Comparison of ENCODE assay signal across 1 cellular context in the genomic region with DNA sequence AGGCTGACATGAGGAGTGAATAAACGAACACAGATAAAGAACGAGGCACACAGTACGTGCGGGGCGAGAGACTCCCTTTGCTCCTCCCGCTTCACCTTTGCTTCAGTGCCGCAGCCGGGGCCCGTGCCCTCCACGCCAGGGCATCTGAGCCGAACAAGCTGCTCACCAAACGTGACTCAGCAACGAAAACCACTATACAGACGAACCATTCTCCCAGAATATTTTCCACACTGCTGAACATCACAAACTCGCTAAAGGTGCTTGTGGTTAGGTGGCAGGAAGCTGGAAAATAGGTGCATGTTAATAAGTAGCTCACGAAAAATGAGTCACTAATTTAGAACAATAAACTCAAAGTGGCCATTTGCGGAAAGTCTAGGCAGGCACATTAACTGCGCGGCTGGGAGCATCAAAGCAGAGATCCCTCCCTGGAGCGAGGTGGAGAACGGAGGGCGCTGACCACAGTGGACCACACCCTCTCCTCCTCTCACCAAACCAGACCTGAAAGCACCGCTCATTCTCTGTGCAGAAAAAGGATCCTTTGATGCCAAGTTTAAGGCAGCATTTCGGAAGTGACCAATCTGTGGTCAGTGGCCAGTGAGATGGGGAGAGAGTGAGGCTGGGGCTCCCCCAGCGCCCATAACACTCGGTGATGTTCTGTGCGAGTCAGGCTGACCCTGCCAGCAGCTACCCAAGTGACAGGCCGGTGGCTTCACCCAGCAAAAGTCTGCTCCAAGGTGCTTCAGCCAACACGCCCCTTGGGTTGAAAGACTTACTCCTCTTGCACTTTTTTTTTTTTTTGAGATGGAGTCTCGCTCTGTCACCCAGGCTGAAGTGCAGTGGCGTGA.
TF ChIP-seq lines count a peak whose summit lies in the region.

No MANE protein-coding gene starts in this region.

TF ChIP-seq in WTC11, 78 proteins besides CTCF, POLR2A, EP300 and RAD21 (continued from another document):
- TF ChIP-seq, protein P1, sequence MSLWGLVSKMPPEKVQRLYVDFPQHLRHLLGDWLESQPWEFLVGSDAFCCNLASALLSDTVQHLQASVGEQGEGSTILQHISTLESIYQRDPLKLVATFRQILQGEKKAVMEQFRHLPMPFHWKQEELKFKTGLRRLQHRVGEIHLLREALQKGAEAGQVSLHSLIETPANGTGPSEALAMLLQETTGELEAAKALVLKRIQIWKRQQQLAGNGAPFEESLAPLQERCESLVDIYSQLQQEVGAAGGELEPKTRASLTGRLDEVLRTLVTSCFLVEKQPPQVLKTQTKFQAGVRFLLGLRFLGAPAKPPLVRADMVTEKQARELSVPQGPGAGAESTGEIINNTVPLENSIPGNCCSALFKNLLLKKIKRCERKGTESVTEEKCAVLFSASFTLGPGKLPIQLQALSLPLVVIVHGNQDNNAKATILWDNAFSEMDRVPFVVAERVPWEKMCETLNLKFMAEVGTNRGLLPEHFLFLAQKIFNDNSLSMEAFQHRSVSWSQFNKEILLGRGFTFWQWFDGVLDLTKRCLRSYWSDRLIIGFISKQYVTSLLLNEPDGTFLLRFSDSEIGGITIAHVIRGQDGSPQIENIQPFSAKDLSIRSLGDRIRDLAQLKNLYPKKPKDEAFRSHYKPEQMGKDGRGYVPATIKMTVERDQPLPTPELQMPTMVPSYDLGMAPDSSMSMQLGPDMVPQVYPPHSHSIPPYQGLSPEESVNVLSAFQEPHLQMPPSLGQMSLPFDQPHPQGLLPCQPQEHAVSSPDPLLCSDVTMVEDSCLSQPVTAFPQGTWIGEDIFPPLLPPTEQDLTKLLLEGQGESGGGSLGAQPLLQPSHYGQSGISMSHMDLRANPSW (CRISPR knock-in tag; conservative IDR thresholded peaks at IDR 0.05; ENCODE audit: low read depth) = no peak
